Comparison of ENCODE assay signal across 21 cellular contexts in genomic region chr1:97334454-97334853, GRCh38.
DNase-seq lines count a peak whose midpoint lies in the region; ATAC-seq and TF ChIP-seq lines count a peak whose summit lies in the region.
"Had no signal": no experiment of that assay in that cellular context is flagged by ENCODE, and none has a peak within 500 bp of the region (broad histone marks: within the 10 kb centered on the region; RNA-seq: fewer than 3 reads in every experiment).

No MANE protein-coding gene starts in this region.

- H3K27ac ChIP-seq in aorta (ENCODE audit: low read depth in 1 of 2, low read length in 2 of 2): no peak overlapping the region
- H3K27ac ChIP-seq: BLaER1 treated with 17β-estradiol and CSF1 and Interleukin-3, amounts not matched to agents 10 nM and 100 nM; tibial artery had no signal

- intact Hi-C loops in aorta (cut with DNase I): no loop called here

- no peaks in the 10 kb centered on the region for H3K27me3 ChIP-seq in aorta (ENCODE audit: control insufficient read depth in 1 of 2, insufficient read depth in 2 of 2, low read length in 1 of 2)
- H3K27me3 ChIP-seq: BLaER1 treated with 17β-estradiol and CSF1 and Interleukin-3, amounts not matched to agents 10 nM and 100 nM; tibial artery had no signal

- peaks cover 0 to 4% of the 10 kb centered on the region in 2 donors for H3K4me1 ChIP-seq in aorta (ENCODE audit: control insufficient read depth in 1 of 2, insufficient read depth in 2 of 2, low read length in 2 of 2)
- H3K4me1 ChIP-seq: tibial artery had no signal

- no peak for ATAC-seq in HG03045 (IDR thresholded peaks at IDR 0.05; ENCODE audit: unreplicated experiment)
- no peak for ATAC-seq in aorta (ENCODE audit: low FRiP score)
- ATAC-seq: esophagus mucosa, K562, Panc1, T-helper 17 cell had no signal

- no peaks in the 10 kb centered on the region for H3K9me3 ChIP-seq in aorta (ENCODE audit: control insufficient read depth, low read length)
- H3K9me3 ChIP-seq: BLaER1 treated with 17β-estradiol and CSF1 and Interleukin-3, amounts not matched to agents 10 nM and 100 nM; tibial artery had no signal

- 52 to 61% methylated on average over 4 of the region's 4 CpGs for WGBS in aorta, 2 donors

- DNase-seq in AG08396 (ENCODE audit: low spot score): peak; percentile 29
- DNase-seq in HS-27A (ENCODE audit: low read depth): peak; percentile 88
- DNase-seq in astrocyte of the spinal cord (ENCODE audit: low read depth, low spot score): peak; percentile 90
- peak; percentile 11 for DNase-seq in kidney glomerular epithelial cell (lab: John Stamatoyannopoulos, UW)
- DNase-seq in aorta: no peak
- no peak for DNase-seq in SIG-M5 (lab: John Stamatoyannopoulos, UW)
- no peak for DNase-seq in NCI-H146 (lab: John Stamatoyannopoulos, UW)
- DNase-seq: activated CD4-positive, alpha-beta T cell treated with anti-CD3 and anti-CD28 coated beads for 1 hour; activated naive CD8-positive, alpha-beta T cell treated with anti-CD3 and anti-CD28 coated beads, Interleukin-2, amount 10 ng/mL, durations not matched to agents 7 days and 5 days; cortex of kidney; DND-41; NCI-H1436 treated with DMSO at 0.1 percent for 48 hours; NCI-H524 treated with DMSO at 0.1 percent for 48 hours; posterior cingulate gyrus; T-helper 17 cell; tibial artery had no signal

- H3K4me3 ChIP-seq in astrocyte of the spinal cord (ENCODE audit: low read depth, low read length) (no peak overlapping the region), aorta (ENCODE audit: low read length in 2 of 2) (no peak overlapping the region)
- H3K4me3 ChIP-seq: BLaER1 treated with 17β-estradiol and CSF1 and Interleukin-3, amounts not matched to agents 10 nM and 100 nM; K562; tibial artery had no signal

- no peak for TF ChIP-seq CTCF in astrocyte of the spinal cord (IDR thresholded peaks at IDR 0.05; ENCODE audit: low read depth, low read length)

- H3K36me3 ChIP-seq in aorta (ENCODE audit: control insufficient read depth in 1 of 2, insufficient read depth in 2 of 2, low read length in 1 of 2): no peaks in the 10 kb centered on the region
- H3K36me3 ChIP-seq: tibial artery had no signal

- in situ Hi-C loops in astrocyte of the spinal cord (cut with HindIII; ENCODE audit: low sequenced_read_pairs): no loop called here

Comparison
In these comparisons a context has a peak if more than half of its experiments do, and no peak if none do; other contexts are left out.
1. DNase-seq: peak in AG08396 (single experiment), HS-27A (single experiment), astrocyte of the spinal cord (single experiment) and kidney glomerular epithelial cell (single experiment); none in aorta (0 of 2), SIG-M5 (single experiment) and NCI-H146 (single experiment).